22 cellular contexts compared by ENCODE assay signal in the genomic region with DNA sequence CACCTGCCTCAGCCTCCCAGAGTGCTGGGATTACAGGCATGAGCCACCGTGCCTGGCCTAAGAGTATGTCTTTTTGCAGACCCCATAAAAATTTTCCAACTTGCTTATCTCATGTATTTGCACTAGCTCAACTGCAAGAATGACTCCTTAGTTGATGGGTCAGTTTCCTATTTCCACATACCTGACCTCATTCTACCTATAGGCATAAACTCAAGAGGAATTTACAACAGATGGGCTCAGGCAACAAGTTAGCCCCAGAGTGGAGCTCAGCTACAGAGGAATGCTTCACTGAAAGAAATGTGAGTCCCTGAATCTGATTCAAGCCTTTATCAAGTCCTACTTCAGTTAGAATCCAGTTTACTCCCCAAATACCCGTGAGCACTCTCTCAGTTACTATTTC. TPM values are rescaled to one million over a fixed set of nuclear protein-coding genes. Genes with fewer than 3 reads are reported as not detected.
DNase-seq lines count a peak whose midpoint lies in the region; ATAC-seq, FAIRE-seq and TF ChIP-seq lines count a peak whose summit lies in the region.
"Had no signal": no experiment of that assay in that cellular context is flagged by ENCODE, and none has a peak within 500 bp of the region (broad histone marks: within the 10 kb centered on the region; RNA-seq: fewer than 3 reads in every experiment).

No MANE protein-coding gene starts in this region.

- H4K20me1 ChIP-seq in K562 (replicated peaks; ENCODE audit: control insufficient read depth, insufficient read depth, low read length), result no peaks in the 10 kb centered on the region
- H4K20me1 ChIP-seq: BLaER1 treated with 17β-estradiol and CSF1 and Interleukin-3, amounts not matched to agents 10 nM and 100 nM had no signal

- H3K36me3 ChIP-seq in K562 (ENCODE audit: control insufficient read depth, insufficient read depth, low read length), result no peaks in the 10 kb centered on the region
- H3K36me3 ChIP-seq: BLaER1 treated with 17β-estradiol and CSF1 and Interleukin-3, amounts not matched to agents 10 nM and 100 nM had no signal

- H2AFZ ChIP-seq in K562 (ENCODE audit: low read depth, low read length), result no peak overlapping the region
- H2AFZ ChIP-seq: GM23248 had no signal

- H3K4me1 ChIP-seq in K562 (replicated peaks in 1 of 2; ENCODE audit: control insufficient read depth in 2 of 2, insufficient read depth in 2 of 2, low read length in 2 of 2), result peaks cover 0 to 5% of the 10 kb centered on the region in 2 experiments; a peak in 1 of 5 replicates

- POLR2A ChIA-PET in K562 (lab: Yijun Ruan, JAX), result interaction anchor here (1.5 to 2.0 kb wide), 2 partner anchors 13 to 19 kb away, joined by 3 to 7 read pairs; partner anchors contain the start of gene RSPH1

- H3K27ac ChIP-seq in K562 (ENCODE audit: extremely low read depth, low read depth, low read length), result no peak overlapping the region
- H3K27ac ChIP-seq: BLaER1 treated with 17β-estradiol and CSF1 and Interleukin-3, amounts not matched to agents 10 nM and 100 nM; GM23248 had no signal

- WGBS in K562 (ENCODE audit: insufficient coverage, low coverage, missing lambda C conversion rate), result 6% methylated on average over 2 of the region's 2 CpGs

- no peak overlapping the region for H3K4me3 ChIP-seq in K562
- H3K4me3 ChIP-seq: BLaER1 treated with 17β-estradiol and CSF1 and Interleukin-3, amounts not matched to agents 10 nM and 100 nM; GM23248 had no signal

- H3K9me1 ChIP-seq in K562 (ENCODE audit: control insufficient read depth, insufficient read depth, low read length), result no peaks in the 10 kb centered on the region

- no peak for TF ChIP-seq RAD21 in K562 (CRISPR knock-in tag; conservative IDR thresholded peaks at IDR 0.05 in 1 of 2, IDR thresholded peaks at IDR 0.05 in 1 of 2)

- CTCF ChIA-PET in K562 (lab: Yijun Ruan, JAX; ENCODE audit: low intra/inter-chr PET ratio), result no interaction called here

- no peak overlapping the region for H3K4me2 ChIP-seq in K562 (ENCODE audit: insufficient read depth, low read length)
- H3K4me2 ChIP-seq: BLaER1 treated with 17β-estradiol and CSF1 and Interleukin-3, amounts not matched to agents 10 nM and 100 nM had no signal

- TF ChIP-seq EP300 in K562 (IDR thresholded peaks at IDR 0.05; ENCODE audit: low read length), result no peak

- no peak for TF ChIP-seq CTCF in K562 (IDR thresholded peaks at IDR 0.05 in 2 of 3, conservative IDR thresholded peaks at IDR 0.05 in 1 of 3; ENCODE audit: insufficient read depth in 2 of 3, low read depth in 1 of 3, low read length in 3 of 3)

- no peaks in the 10 kb centered on the region for H3K9me3 ChIP-seq in K562 (replicated peaks; ENCODE audit: control insufficient read depth, insufficient read depth, low read depth, low read length)
- H3K9me3 ChIP-seq: BLaER1 treated with 17β-estradiol and CSF1 and Interleukin-3, amounts not matched to agents 10 nM and 100 nM had no signal

- no peak for ATAC-seq in K562
- ATAC-seq in GM19328 (IDR thresholded peaks at IDR 0.05; ENCODE audit: unreplicated experiment), result no peak
- no peak for ATAC-seq in HG03196 (IDR thresholded peaks at IDR 0.05; ENCODE audit: unreplicated experiment)
- ATAC-seq in HG03045 (IDR thresholded peaks at IDR 0.05; ENCODE audit: unreplicated experiment), result no peak
- ATAC-seq: CD8-positive, alpha-beta T cell had no signal

- peaks cover 20% of the 10 kb centered on the region in 2 experiments; a peak in 4 of 5 replicates for H3K27me3 ChIP-seq in K562 (ENCODE audit: control insufficient read depth in 2 of 2, insufficient read depth in 2 of 2, low read length in 2 of 2)

- in situ Hi-C loops in K562 (cut with MboI), result no loop called here

- DNase-seq in HT-29 (ENCODE audit: low spot score) (peak; percentile 25), NCI-H226 (peak; percentile 63), K562 (ENCODE audit: extremely low read depth in 1 of 4, low spot score in 3 of 4) (no peak), islet precursor cell (peak; percentile 36), NCI-H1417 (lab: John Stamatoyannopoulos, UW) (no peak)
- DNase-seq: CD8-positive, alpha-beta T cell; DMS 273 treated with DMSO at 0.1 percent for 48 hours; DMS53; GM23248; HCEC 1CT; HFFc6; KG1 had no signal

- intact Hi-C loops in K562 (cut with micrococcal nuclease), result no loop called here

- H3K9ac ChIP-seq in K562 (ENCODE audit: insufficient read depth in 1 of 2, low read depth in 2 of 2, low read length in 2 of 2), result no peak overlapping the region
- H3K9ac ChIP-seq: BLaER1 treated with 17β-estradiol and CSF1 and Interleukin-3, amounts not matched to agents 10 nM and 100 nM; GM23248 had no signal

- BruUV-seq in K562 (replicated peaks; lab: Mats Ljungman, UMichigan), result no TSS peak

- FAIRE-seq in K562 (lab: Jason Lieb, UNC), result no peak
- FAIRE-seq: G401.6, GM12891, GM19239 had no signal

- TF ChIP-seq POLR2A in K562 (conservative IDR thresholded peaks at IDR 0.05), result no peak

- no peaks in the 10 kb centered on the region for H3K79me2 ChIP-seq in K562 (ENCODE audit: control insufficient read depth, insufficient read depth, low read length)

TF ChIP-seq in K562, 482 proteins besides CTCF, POLR2A, EP300 and RAD21:
- TF ChIP-seq ZNF121 (CRISPR knock-in tag; conservative IDR thresholded peaks at IDR 0.05) (0 out of 2 replicates have a peak, but pooled peaks have one; percentile 0), CEBPG (CRISPR knock-in tag; IDR thresholded peaks at IDR 0.05) (no peak), CEBPG (tag; conservative IDR thresholded peaks at IDR 0.05 in 1 of 2, IDR thresholded peaks at IDR 0.05 in 1 of 2) (no peak)
TF ChIP-seq in K562: peak in this region for 1.

RNA-seq across cellular contexts. Expression of gene SLC37A1, which starts 5.3 kb away (rescaled TPM):
- total RNA-seq in HT-29 (2014; rRNA removed; shearing (Covaris generic)), result 96.0 and 102 TPM in 2 replicates
- total RNA-seq in K562 (2011; cell fraction: chromatin; rRNA removed; ENCODE audit: low replicate concordance), result 4.6 and 9.1 TPM in 2 replicates
- total RNA-seq in K562 (2011; cell fraction: nucleolus; rRNA removed), result 5.5 and 5.9 TPM in 2 replicates
- total RNA-seq in K562 (2011; cell fraction: nucleoplasm; rRNA removed), result 5.6 and 6.5 TPM in 2 replicates
- 0.33 and 1.4 TPM in 2 replicates for total RNA-seq in K562 (2014; rRNA removed)
- 0.10 and 0.15 TPM in 2 replicates for total RNA-seq in K562 (2014; rRNA removed; fragmentation: Illumina TruSeq; extraction: Trizol)
- 0.40 and 0.79 TPM in 2 replicates for total RNA-seq in K562 (2015; rRNA removed; fragmentation: Illumina TruSeq; extraction: Trizol)
- total RNA-seq in K562 (2021), result 0.40 and 0.60 TPM in 2 replicates
- polyA plus RNA-seq in K562 (2011; rRNA removed), result 3.4 and 4.5 TPM in 2 replicates
- 2.8 and 3.2 TPM in 2 replicates for polyA plus RNA-seq in K562 (2011; cell fraction: cytosol; rRNA removed)
- 10.8 and 11.2 TPM in 2 replicates for polyA plus RNA-seq in K562 (2011; cell fraction: nucleus; rRNA removed)
- polyA plus RNA-seq in K562 (2012), result 0.43 and 1.8 TPM in 2 replicates
- polyA plus RNA-seq in K562 (2014; fragmentation: Illumina TruSeq; extraction: Trizol), result 0.45 and 0.65 TPM in 2 replicates
- polyA plus RNA-seq in K562 (2014; fragmentation: Nextera tagmentation; extraction: Ambion mirVana), result under 1 TPM; 0.06 to 0.20 TPM
- 0.09 and 0.24 TPM in 2 replicates for polyA plus RNA-seq in K562 (2014; rRNA removed)
- polyA minus RNA-seq in K562 (2011; rRNA and poly(A)+ RNA removed), result 3.8 and 6.7 TPM in 2 replicates
- polyA minus RNA-seq in K562 (2011; cell fraction: cytosol; rRNA and poly(A)+ RNA removed), result 2.5 and 2.6 TPM in 2 replicates
- polyA minus RNA-seq in K562 (2011; cell fraction: nucleus; rRNA and poly(A)+ RNA removed), result 8.3 and 11.8 TPM in 2 replicates
- total RNA-seq: GM23248, HFFc6 had no signal
- polyA plus RNA-seq: GM23248 had no signal

RNA-seq across cellular contexts. Expression of gene RSPH1, which starts 12.3 kb away (rescaled TPM):
- 1.9 and 2.7 TPM in 2 replicates for total RNA-seq in HT-29 (2014; rRNA removed; shearing (Covaris generic))
- total RNA-seq in K562 (2011; cell fraction: chromatin; rRNA removed; ENCODE audit: low replicate concordance), result 0.16 TPM in 1 of 2 replicates, not detected in the other
- total RNA-seq in K562 (2011; cell fraction: nucleolus; rRNA removed), result not detected in 2 replicates
- 0.15 TPM in 1 of 2 replicates, not detected in the other for total RNA-seq in K562 (2011; cell fraction: nucleoplasm; rRNA removed)
- total RNA-seq in K562 (2014; rRNA removed), result not detected in 2 replicates
- not detected in 2 replicates for total RNA-seq in K562 (2014; rRNA removed; fragmentation: Illumina TruSeq; extraction: Trizol)
- not detected in 2 replicates for total RNA-seq in K562 (2015; rRNA removed; fragmentation: Illumina TruSeq; extraction: Trizol)
- total RNA-seq in K562 (2021), result not detected in 2 replicates
- polyA plus RNA-seq in K562 (2011; rRNA removed), result 0.17 TPM in 1 of 2 replicates, not detected in the other
- polyA plus RNA-seq in K562 (2011; cell fraction: cytosol; rRNA removed), result 0.01 TPM in 1 of 2 replicates, not detected in the other
- 0.07 TPM in 1 of 2 replicates, not detected in the other for polyA plus RNA-seq in K562 (2011; cell fraction: nucleus; rRNA removed)
- 0.18 TPM in 1 of 2 replicates, not detected in the other for polyA plus RNA-seq in K562 (2012)
- not detected in 2 replicates for polyA plus RNA-seq in K562 (2014; fragmentation: Illumina TruSeq; extraction: Trizol)
- polyA plus RNA-seq in K562 (2014; fragmentation: Nextera tagmentation; extraction: Ambion mirVana), result not detected
- not detected in 2 replicates for polyA plus RNA-seq in K562 (2014; rRNA removed)
- 0.07 TPM in 1 of 2 replicates, not detected in the other for polyA minus RNA-seq in K562 (2011; rRNA and poly(A)+ RNA removed)
- polyA minus RNA-seq in K562 (2011; cell fraction: cytosol; rRNA and poly(A)+ RNA removed), result not detected in 2 replicates
- polyA minus RNA-seq in K562 (2011; cell fraction: nucleus; rRNA and poly(A)+ RNA removed), result not detected in 2 replicates
- total RNA-seq: A172, H4, HFFc6 had no signal
- polyA plus RNA-seq: GM23248, IgD-negative memory B cell had no signal

Comparison
In these comparisons a context has a peak if more than half of its experiments do, and no peak if none do; other contexts are left out.
1. DNase-seq: peak in HT-29 (single experiment), NCI-H226 (single experiment) and islet precursor cell (single experiment); none in K562 (0 of 4) and NCI-H1417 (0 of 3).